ENCODE assay signal across 9 cellular contexts in the genomic region with DNA sequence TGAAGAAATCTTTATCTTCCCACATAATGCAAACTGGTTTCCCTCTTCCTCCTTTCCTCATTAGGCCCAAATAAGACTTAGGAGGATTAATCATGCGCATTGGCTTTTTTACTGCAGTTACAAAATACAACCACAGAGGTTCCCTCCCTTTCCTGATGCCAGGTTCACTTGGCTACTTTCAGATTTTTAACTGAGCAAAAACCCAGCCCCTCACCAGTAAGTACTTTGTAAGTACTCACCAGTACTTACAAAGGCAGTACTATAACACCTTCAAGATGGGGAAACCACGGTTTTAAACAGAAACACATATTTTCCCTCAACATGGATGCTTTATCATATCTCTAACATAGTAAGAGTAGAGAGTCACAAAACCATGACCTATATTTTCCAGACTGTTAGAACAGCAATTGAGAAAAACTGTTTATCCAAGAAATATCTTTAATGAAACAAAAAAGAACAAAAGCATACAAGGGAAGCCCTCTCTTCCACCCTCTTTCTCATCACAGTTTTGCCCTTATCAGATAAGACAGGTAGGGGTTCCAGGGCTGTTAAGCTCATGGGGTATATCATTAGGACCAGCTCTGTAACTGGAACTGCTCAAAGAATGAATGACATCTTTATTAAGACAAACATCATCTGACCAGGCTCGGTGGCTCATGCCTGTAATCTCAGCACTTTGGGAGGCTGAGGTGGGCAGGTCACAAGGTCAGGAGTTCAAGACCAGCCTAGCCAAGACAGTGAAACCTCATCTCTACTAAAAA. TPM values are rescaled to one million over a fixed set of nuclear protein-coding genes. Genes with fewer than 3 reads are reported as not detected.
A peak's percentile ranks its signal among the peaks of the same experiment; 100 is the strongest.
DNase-seq lines count a peak whose midpoint lies in the region; ATAC-seq, FAIRE-seq and TF ChIP-seq lines count a peak whose summit lies in the region.
"Had no signal": no experiment of that assay in that cellular context is flagged by ENCODE, and none has a peak within 500 bp of the region (broad histone marks: within the 10 kb centered on the region; RNA-seq: fewer than 3 reads in every experiment).

No MANE protein-coding gene starts in this region.

- TF ChIP-seq EP300 in H1 (IDR thresholded peaks at IDR 0.05; ENCODE audit: borderline replicate concordance in 1 of 2, low read depth in 2 of 2, low read length in 2 of 2) = no peak

- H4K20me1 ChIP-seq in H1 (replicated peaks in 1 of 2; ENCODE audit: control insufficient read depth in 1 of 2, insufficient read depth in 2 of 2, low read length in 2 of 2) = peaks cover 1 to 7% of the 10 kb centered on the region in 2 experiments

- no peak overlapping the region for H2AFZ ChIP-seq in H1 (ENCODE audit: low read length)

- peak overlapping the region; percentile 94 for H3K27ac Mint-ChIP-seq in activated CD4-positive, alpha-beta T cell treated with anti-CD3 and anti-CD28 coated beads, Interleukin-2, amount 10 ng/mL, durations not matched to agents 24 days and 14 days

- no peak overlapping the region for H4K91ac ChIP-seq in H1 (replicated peaks; ENCODE audit: insufficient read length, low read length)

- no peak for DNase-seq in activated CD4-positive, alpha-beta T cell treated with anti-CD3 and anti-CD28 coated beads, Interleukin-2, amount 10 ng/mL, durations not matched to agents 24 days and 14 days
- no peak for DNase-seq in activated CD4-positive, alpha-beta T cell treated with anti-CD3 and anti-CD28 coated beads, Interleukin-2, amount 50 U/mL, for 4 hours
- DNase-seq in SK-N-MC (ENCODE audit: low read depth, low spot score) (no peak), H1 (ENCODE audit: low read depth in 1 of 2, low spot score in 2 of 2) (no peak), NCI-H1417 treated with DMSO at 0.1 percent for 48 hours (lab: John Stamatoyannopoulos, UW) (no peak), WERI-Rb-1 (no peak)
- no peak for DNase-seq in stimulated activated naive CD8-positive, alpha-beta T cell treated with anti-CD3 and anti-CD28 coated beads, Interleukin-15, Interleukin-2, amounts not matched to agents 100 U/mL and 50 U/mL, for 24 hours
- DNase-seq: RPMI8226 had no signal

- no peak for FAIRE-seq in H1 (lab: Jason Lieb, UNC)

- H3K4me1 Mint-ChIP-seq in activated CD4-positive, alpha-beta T cell treated with anti-CD3 and anti-CD28 coated beads, Interleukin-2, amount 10 ng/mL, durations not matched to agents 24 days and 14 days = peaks cover 65% of the 10 kb centered on the region

- ATAC-seq in stimulated activated naive CD8-positive, alpha-beta T cell treated with anti-CD3 and anti-CD28 coated beads, Interleukin-15, Interleukin-2, amounts not matched to agents 100 U/mL and 50 U/mL, for 24 hours = peak; percentile 92
- no peak for ATAC-seq in GM18858 (IDR thresholded peaks at IDR 0.05; ENCODE audit: unreplicated experiment)

- H3K9me3 ChIP-seq in SK-N-MC (ENCODE audit: low read depth, low read length) = no peaks in the 10 kb centered on the region
- H3K9me3 ChIP-seq in H1 (ENCODE audit: insufficient read depth in 2 of 2, low read depth in 1 of 2, low read length in 1 of 2) = no peaks in the 10 kb centered on the region
- H3K9me3 ChIP-seq in WERI-Rb-1 (ENCODE audit: severe bottlenecking) = no peaks in the 10 kb centered on the region

- no peak overlapping the region for H3K56ac ChIP-seq in H1 (replicated peaks; ENCODE audit: insufficient read length, low read depth, low read length)

- no peak overlapping the region for H4K5ac ChIP-seq in H1 (ENCODE audit: insufficient read length, low read depth, low read length)

- H2BK5ac ChIP-seq in H1 (ENCODE audit: low read depth, low read length) = no peak overlapping the region

- no peak overlapping the region for H3K23ac ChIP-seq in H1 (ENCODE audit: insufficient read length)

- CTCF ChIA-PET in H1 (lab: Charles Lee; ENCODE audit: partially characterized antibody) = interaction anchor here (1.0 to 1.8 kb wide), 3 partner anchors 11 to 15 kb away, joined by 3 to 4 read pairs (median 3); no protein-coding TSS in a partner anchor

- H3K18ac ChIP-seq in H1 (ENCODE audit: extremely low read depth, low read length) = peak overlapping the region; percentile 28; the same call in 1 of the 2 replicates

- H3K4me3 ChIP-seq in SK-N-MC (0 out of 2 replicates have a peak overlapping the region, but pooled peaks have one; percentile 15), H1 (ENCODE audit: extremely low read depth in 1 of 4, insufficient read depth in 2 of 4, low read depth in 3 of 4, low read length in 4 of 4) (peak overlapping the region in 1 of 4 experiments; percentile 48; a peak in 1 of 8 replicates), WERI-Rb-1 (ENCODE audit: low read depth, low read length) (no peak overlapping the region)

- peak overlapping the region; percentile 78 for H3K4me3 Mint-ChIP-seq in activated CD4-positive, alpha-beta T cell treated with anti-CD3 and anti-CD28 coated beads, Interleukin-2, amount 10 ng/mL, durations not matched to agents 24 days and 14 days

- POLR2A ChIA-PET in H1 (lab: Charles Lee; ENCODE audit: partially characterized antibody) = interaction anchor here (1.2 to 1.6 kb wide), 4 partner anchors 10 to 27 kb away, joined by 3 to 4 read pairs (median 4); no protein-coding TSS in a partner anchor

- H2BK12ac ChIP-seq in H1 (ENCODE audit: low read depth, low read length) = no peak overlapping the region

- H3K79me1 ChIP-seq in H1 (ENCODE audit: low read depth, low read length) = peaks cover 5% of the 10 kb centered on the region; the same call in 1 of the 2 replicates

- TF ChIP-seq POLR2A in H1 (IDR thresholded peaks at IDR 0.05; ENCODE audit: control extremely low read depth in 1 of 2, low read depth in 2 of 2, low read length in 2 of 2) = no peak

- H3K27me3 ChIP-seq in H1 (replicated peaks in 1 of 4; ENCODE audit: control insufficient read depth in 3 of 4, extremely low read depth in 1 of 4, insufficient read depth in 3 of 4, low read length in 3 of 4) (no peaks in the 10 kb centered on the region), WERI-Rb-1 (ENCODE audit: insufficient read depth, low read depth, severe bottlenecking) (no peaks in the 10 kb centered on the region)

- H3K36me3 ChIP-seq in SK-N-MC (ENCODE audit: insufficient read depth, low read length) (no peaks in the 10 kb centered on the region), H1 (ENCODE audit: control insufficient read depth in 2 of 4, insufficient read depth in 4 of 4, low read length in 3 of 4) (peaks cover 0 to 3% (median 1%) of the 10 kb centered on the region in 4 experiments; a peak in 2 of 8 replicates), WERI-Rb-1 (no peaks in the 10 kb centered on the region)

- TF ChIP-seq RAD21 in H1 (IDR thresholded peaks at IDR 0.05 in 1 of 2, conservative IDR thresholded peaks at IDR 0.05 in 1 of 2; ENCODE audit: low read depth in 2 of 2, low read length in 2 of 2) = no peak

- no peak overlapping the region for H3K9ac ChIP-seq in SK-N-MC (ENCODE audit: insufficient read length)
- no peak overlapping the region for H3K9ac ChIP-seq in H1 (replicated peaks in 1 of 4; ENCODE audit: extremely low read depth in 1 of 4, low read depth in 3 of 4, low read length in 3 of 4)

- H3K79me2 ChIP-seq in H1 (ENCODE audit: control insufficient read depth in 1 of 2, insufficient read depth in 2 of 2, low read length in 2 of 2) = peaks cover 38 to 99% of the 10 kb centered on the region in 2 experiments

- H3K9me3 Mint-ChIP-seq in activated CD4-positive, alpha-beta T cell treated with anti-CD3 and anti-CD28 coated beads, Interleukin-2, amount 10 ng/mL, durations not matched to agents 24 days and 14 days = peaks cover 6% of the 10 kb centered on the region

- no peak for TF ChIP-seq CTCF in H1 (IDR thresholded peaks at IDR 0.05; ENCODE audit: control extremely low read depth in 1 of 3, insufficient read depth in 1 of 3, low read depth in 1 of 3, low read length in 3 of 3)
- no peak for TF ChIP-seq CTCF in WERI-Rb-1 (IDR thresholded peaks at IDR 0.05; ENCODE audit: low read depth, low read length)

- H3K27me3 Mint-ChIP-seq in activated CD4-positive, alpha-beta T cell treated with anti-CD3 and anti-CD28 coated beads, Interleukin-2, amount 10 ng/mL, durations not matched to agents 24 days and 14 days = no peaks in the 10 kb centered on the region

- peaks cover 48% of the 10 kb centered on the region for H3K36me3 Mint-ChIP-seq in activated CD4-positive, alpha-beta T cell treated with anti-CD3 and anti-CD28 coated beads, Interleukin-2, amount 10 ng/mL, durations not matched to agents 24 days and 14 days (ENCODE audit: low read depth)

- H3K27ac ChIP-seq in SK-N-MC (peak overlapping the region; percentile 30), H1 (ENCODE audit: low read depth, low read length) (peak overlapping the region; percentile 38; the same call in 1 of the 2 replicates), WERI-Rb-1 (no peak overlapping the region)

- peak overlapping the region; percentile 28 to 69 for H3K4me2 ChIP-seq in H1 (ENCODE audit: insufficient read depth in 1 of 2, low read depth in 2 of 2, low read length in 2 of 2)

- H2BK120ac ChIP-seq in H1 (replicated peaks; ENCODE audit: low read depth, low read length) = no peak overlapping the region

- WGBS in H1 (ENCODE audit: extremely low coverage in 1 of 2, insufficient coverage in 1 of 2, insufficient read length in 1 of 2, insufficient replicate concordance in 2 of 2, low coverage in 1 of 2, low lambda C conversion rate in 2 of 2, missing lambda C conversion rate in 1 of 2), 2 experiments = 51% methylated on average over 3 of the region's 3 CpGs; no CpG with 5 or more reads in 1 of the 2 experiments

- H3K14ac ChIP-seq in H1 (ENCODE audit: insufficient read length) = no peak overlapping the region

- H3K4me1 ChIP-seq in H1 (replicated peaks in 1 of 4; ENCODE audit: control insufficient read depth in 3 of 4, insufficient read depth in 4 of 4, low read length in 3 of 4) = peaks cover 10 to 29% (median 25%) of the 10 kb centered on the region in 4 experiments; a peak in 6 of 7 replicates

- no peak overlapping the region for H2BK15ac ChIP-seq in H1 (ENCODE audit: low read length)

- no peak overlapping the region for H4K8ac ChIP-seq in H1 (ENCODE audit: extremely low read depth, insufficient read depth, low read length)

- H3K23me2 ChIP-seq in H1 (ENCODE audit: low read depth, low read length) = no peaks in the 10 kb centered on the region

- H2AK5ac ChIP-seq in H1 (ENCODE audit: low read depth, low read length) = no peak overlapping the region

- no peak overlapping the region for H2BK20ac ChIP-seq in H1 (ENCODE audit: low read length)

- intact Hi-C loops in activated CD4-positive, alpha-beta T cell treated with anti-CD3 and anti-CD28 coated beads, Interleukin-2, amount 10 ng/mL, durations not matched to agents 24 days and 14 days (cut with micrococcal nuclease) = loop anchor here (1.0 kb wide), 1 partner anchor 9 kb away; no protein-coding TSS in a partner anchor

- H3K4ac ChIP-seq in H1 (replicated peaks; ENCODE audit: insufficient read length, low read depth, low read length) = no peak overlapping the region

RNA-seq across cellular contexts. Expression of a gene that starts 12.7 kb away (rescaled TPM):
- total RNA-seq in activated CD4-positive, alpha-beta T cell treated with anti-CD3 and anti-CD28 coated beads, Interleukin-2, amount 10 ng/mL, durations not matched to agents 24 days and 14 days = 38.1 and 39.6 TPM in 2 replicates
- 56.1 and 56.9 TPM in 2 replicates for total RNA-seq in H1 (2021; fragmentation: NEBNext Ultra II Directional; extraction: Animal tissue kit (Norgen Biotek cat#: 25700))
- polyA plus RNA-seq in H1 (2011; rRNA removed) = 35.3 and 36.5 TPM in 2 replicates
- 19.0 TPM for polyA plus RNA-seq in H1 (2011; cell fraction: cytosol; rRNA removed)
- polyA plus RNA-seq in H1 (2011; cell fraction: nucleus; rRNA removed) = 33.2 TPM
- polyA plus RNA-seq in H1 (2012, experiment 1 of 2) = 27.6 to 34.4 TPM (median 33.7 TPM) in 4 replicates
- polyA plus RNA-seq in H1 (2012, experiment 2 of 2) = 5.8 TPM
- polyA plus RNA-seq in H1 (2013, experiment 1 of 2) = 19.9 TPM
- polyA plus RNA-seq in H1 (2013, experiment 2 of 2) = 18.7 TPM
- 112 and 122 TPM in 2 replicates for polyA minus RNA-seq in H1 (2011; rRNA and poly(A)+ RNA removed)
- polyA minus RNA-seq in H1 (2011; cell fraction: cytosol; rRNA and poly(A)+ RNA removed) = 50.3 TPM
- 66.2 TPM for polyA minus RNA-seq in H1 (2011; cell fraction: nucleus; rRNA and poly(A)+ RNA removed)
